In genomic region chr12:9334026-9334692, GRCh38 we compare ENCODE assay signal across 20 cellular contexts.
DNase-seq lines count a peak whose midpoint lies in the region; ATAC-seq, FAIRE-seq and TF ChIP-seq lines count a peak whose summit lies in the region.
"Had no signal": no experiment of that assay in that cellular context is flagged by ENCODE, and none has a peak within 500 bp of the region (broad histone marks: within the 10 kb centered on the region; RNA-seq: fewer than 3 reads in every experiment).

No MANE protein-coding gene starts in this region.

- TF ChIP-seq EP300 in HepG2 (IDR thresholded peaks at IDR 0.05; ENCODE audit: low read depth in 2 of 2, low read length in 2 of 2), result 0 out of 4 replicates have a peak, but pooled peaks of 1 of the 2 experiments have one; percentile 33
- no peak for TF ChIP-seq EP300 in HepG2 (CRISPR knock-in tag; IDR thresholded peaks at IDR 0.05; ENCODE audit: borderline replicate concordance)

- H3K36me3 ChIP-seq in HepG2 (replicated peaks in 1 of 2; ENCODE audit: control insufficient read depth in 1 of 2, insufficient read depth in 2 of 2, low read length in 2 of 2) (no peaks in the 10 kb centered on the region), right lobe of liver (no peaks in the 10 kb centered on the region), pancreas (no peaks in the 10 kb centered on the region)
- H3K36me3 ChIP-seq: esophagus muscularis mucosa, right atrium auricular region had no signal

- in situ Hi-C loops in HepG2 (cut with HindIII; ENCODE audit: extremely low pct_ligation_motif_present, low pct_unique_long_range_greater_than_20kb), result loop anchor here (25.0 kb wide), 1 partner anchor 128 kb away; no protein-coding TSS in a partner anchor
- in situ Hi-C loops in SK-MEL-5 (cut with HindIII; ENCODE audit: low pct_unique_long_range_greater_than_20kb, low sequenced_read_pairs), result no loop called here

- BruUV-seq in HepG2 (replicated peaks; lab: Mats Ljungman, UMichigan), result no TSS peak

- H3K9me3 ChIP-seq in HepG2 (ENCODE audit: low read length) (no peaks in the 10 kb centered on the region), right lobe of liver (no peaks in the 10 kb centered on the region), pancreas (no peaks in the 10 kb centered on the region)

- peak overlapping the region; percentile 48 for H3K27ac ChIP-seq in HepG2 (ENCODE audit: extremely low read length, insufficient read depth, low read length)
- no peak overlapping the region for H3K27ac ChIP-seq in right lobe of liver
- H3K27ac ChIP-seq in pancreas, result no peak overlapping the region
- H3K27ac ChIP-seq: coronary artery, esophagus muscularis mucosa, right atrium auricular region had no signal

- H4K20me1 ChIP-seq in HepG2 (ENCODE audit: insufficient read depth, low read length), result no peaks in the 10 kb centered on the region

- no peak overlapping the region for H3K9ac ChIP-seq in HepG2 (ENCODE audit: insufficient read depth, low read depth, low read length)

- POLR2A ChIA-PET in HepG2 (lab: Yijun Ruan, JAX), result interaction anchor here (1.0 to 1.5 kb wide), 3 partner anchors 9 to 218 kb away, joined by 4 to 5 read pairs (median 4); partner anchors contain the start of gene A2M

- H3K4me2 ChIP-seq in HepG2 (ENCODE audit: low read depth, low read length), result peak overlapping the region; percentile 26

- H2AFZ ChIP-seq in HepG2 (ENCODE audit: low read length), result no peak overlapping the region

- no peak overlapping the region for H3K4me3 Mint-ChIP-seq in type B pancreatic cell
- H3K4me3 Mint-ChIP-seq: activated CD8-positive, alpha-beta memory T cell treated with anti-CD3 and anti-CD28 coated beads, Interleukin-2, amount 10 ng/mL, durations not matched to agents 7 days and 5 days had no signal

- TF ChIP-seq CTCF in HepG2 (CRISPR knock-in tag; IDR thresholded peaks at IDR 0.05), result no peak
- no peak for TF ChIP-seq CTCF in right lobe of liver (IDR thresholded peaks at IDR 0.05)
- TF ChIP-seq CTCF in type B pancreatic cell (conservative IDR thresholded peaks at IDR 0.05), result no peak
- no peak for TF ChIP-seq CTCF in pancreas (IDR thresholded peaks at IDR 0.05)

- no peak for TF ChIP-seq RAD21 in HepG2 (CRISPR knock-in tag; IDR thresholded peaks at IDR 0.05)

- WGBS in HepG2 (ENCODE audit: low lambda C conversion rate), result 62% methylated on average over 12 of the region's 12 CpGs
- WGBS in right lobe of liver (ENCODE audit: insufficient coverage, low coverage, low lambda C conversion rate, missing lambda C conversion rate), result 82% methylated on average over 8 of the region's 12 CpGs
- WGBS in pancreas, 2 donors, result 78 to 84% methylated on average over 12 of the region's 12 CpGs

- H3K36me3 Mint-ChIP-seq in type B pancreatic cell, result peaks cover 22% of the 10 kb centered on the region

- intact Hi-C loops in HepG2 (cut with micrococcal nuclease; ENCODE audit: unreplicated experiment), result loop anchor here (5.0 kb wide), 1 partner anchor 373 kb away; no protein-coding TSS in a partner anchor
- intact Hi-C loops in right lobe of liver (cut with DNase I), result no loop called here
- intact Hi-C loops in pancreas (cut with DNase I), result loop anchor here in 2 of 3 donors (5.0 to 10.0 kb wide), 2 partner anchors 371 to 373 kb away; no protein-coding TSS in a partner anchor

- peaks cover 5% of the 10 kb centered on the region for H3K9me3 Mint-ChIP-seq in type B pancreatic cell

- peak; percentile 27 for DNase-seq in HepG2 (ENCODE audit: low spot score)
- no peak for DNase-seq in right lobe of liver
- DNase-seq in SK-MEL-5 (ENCODE audit: low read depth, low spot score), result peak; percentile 91
- DNase-seq in type B pancreatic cell (ENCODE audit: extremely low spot score, unreplicated experiment), result no peak
- DNase-seq in activated T-cell treated with anti-CD3 and anti-CD28 coated beads, Interleukin-2, amount 50 U/mL, for 1 hour, result no peak
- DNase-seq in pancreas, result no peak
- DNase-seq: activated CD4-positive, CD25-positive, alpha-beta regulatory T cell treated with anti-CD3 and anti-CD28 coated beads, Interleukin-2, amount 50 U/mL, for 72 hours; activated CD8-positive, alpha-beta memory T cell treated with anti-CD3 and anti-CD28 coated beads, Interleukin-2, amount 10 ng/mL, durations not matched to agents 7 days and 5 days; activated gamma-delta T cell treated with Interleukin-2 at 50 U/mL for 16 hours; Calu3; H7; left colon; RPMI8226; T-helper 1 cell had no signal

- H3K4me1 Mint-ChIP-seq in type B pancreatic cell (ENCODE audit: unreplicated experiment), result peaks cover 3% of the 10 kb centered on the region

- H3K79me2 ChIP-seq in HepG2 (ENCODE audit: insufficient read depth, low read length), result no peaks in the 10 kb centered on the region

- H3K27ac Mint-ChIP-seq in type B pancreatic cell, result peak overlapping the region; percentile 11
- H3K27ac Mint-ChIP-seq: activated CD8-positive, alpha-beta memory T cell treated with anti-CD3 and anti-CD28 coated beads, Interleukin-2, amount 10 ng/mL, durations not matched to agents 7 days and 5 days had no signal

- CTCF ChIA-PET in HepG2 (lab: Yijun Ruan, JAX; ENCODE audit: low intra/inter-chr PET ratio, low total read pairs), result no interaction called here

- ATAC-seq in HepG2 (peak; percentile 11; the same call in 1 of the 3 replicates), right lobe of liver (no peak), esophagus mucosa (peak; percentile 79), HG03457 (IDR thresholded peaks at IDR 0.05; ENCODE audit: unreplicated experiment) (no peak), pancreas (no peak)
- ATAC-seq: activated CD8-positive, alpha-beta memory T cell treated with anti-CD3 and anti-CD28 coated beads, Interleukin-2, amount 10 ng/mL, durations not matched to agents 7 days and 5 days; left colon had no signal

- H3K27me3 ChIP-seq in HepG2 (ENCODE audit: control insufficient read depth in 1 of 2, insufficient read depth in 2 of 2, low read length in 2 of 2), result no peaks in the 10 kb centered on the region
- no peaks in the 10 kb centered on the region for H3K27me3 ChIP-seq in right lobe of liver
- H3K27me3 ChIP-seq in pancreas, result no peaks in the 10 kb centered on the region
- H3K27me3 ChIP-seq: esophagus muscularis mucosa, right atrium auricular region had no signal

- TF ChIP-seq POLR2A in HepG2 (IDR thresholded peaks at IDR 0.05; ENCODE audit: insufficient read depth in 1 of 2, low read depth in 2 of 2, low read length in 2 of 2) (no peak), right lobe of liver (IDR thresholded peaks at IDR 0.05) (no peak)

- H3K27me3 Mint-ChIP-seq in type B pancreatic cell, result peaks cover 2% of the 10 kb centered on the region
- H3K27me3 Mint-ChIP-seq: activated CD8-positive, alpha-beta memory T cell treated with anti-CD3 and anti-CD28 coated beads, Interleukin-2, amount 10 ng/mL, durations not matched to agents 7 days and 5 days had no signal

- peak; percentile 66 for FAIRE-seq in HepG2 (lab: Jason Lieb, UNC)
- no peak for FAIRE-seq in pancreas (lab: Jason Lieb, UNC)
- FAIRE-seq: GM12891 had no signal

- H3K4me1 ChIP-seq in HepG2 (ENCODE audit: insufficient read depth, low read length) (peaks cover 53% of the 10 kb centered on the region), right lobe of liver (no peaks in the 10 kb centered on the region), pancreas (no peaks in the 10 kb centered on the region)
- H3K4me1 ChIP-seq: right atrium auricular region had no signal

- H3K4me3 ChIP-seq in HepG2 (replicated peaks in 1 of 3; ENCODE audit: insufficient read depth in 1 of 3, low read depth in 2 of 3, low read length in 3 of 3), result no peak overlapping the region
- H3K4me3 ChIP-seq in right lobe of liver, result no peak overlapping the region
- H3K4me3 ChIP-seq in pancreas, result no peak overlapping the region
- H3K4me3 ChIP-seq: coronary artery, esophagus muscularis mucosa, right atrium auricular region had no signal

TF ChIP-seq in HepG2, 621 proteins besides CTCF, POLR2A, EP300 and RAD21:
- TF ChIP-seq HNRNPUL1 (IDR thresholded peaks at IDR 0.05; ENCODE audit: low read depth, low read length) (no peak), NFYC (CRISPR knock-in tag; IDR thresholded peaks at IDR 0.05) (no peak), YEATS2 (CRISPR knock-in tag; IDR thresholded peaks at IDR 0.05; ENCODE audit: borderline replicate concordance) (peak; percentile 28; the same call in 1 of the 2 replicates), NFE2L2 (IDR thresholded peaks at IDR 0.05; ENCODE audit: low read length) (peak; percentile 84), MAFK (conservative IDR thresholded peaks at IDR 0.05 in 1 of 2, IDR thresholded peaks at IDR 0.05 in 1 of 2; ENCODE audit: low read length in 2 of 2) (peak in 1 of 2 experiments; percentile 38; a peak in 1 of 4 replicates), PAXIP1 (CRISPR knock-in tag; conservative IDR thresholded peaks at IDR 0.05) (0 out of 2 replicates have a peak, but pooled peaks have one; percentile 14)

Comparison
In these comparisons a context has a peak if more than half of its experiments do, and no peak if none do; other contexts are left out.
1. ATAC-seq: peak in HepG2 (single experiment) and esophagus mucosa (single experiment); none in right lobe of liver (0 of 4), HG03457 (single experiment) and pancreas (0 of 4).
2. DNase-seq: peak in HepG2 (single experiment) and SK-MEL-5 (single experiment); none in right lobe of liver (0 of 3), type B pancreatic cell (single experiment), activated T-cell treated with anti-CD3 and anti-CD28 coated beads, Interleukin-2, amount 50 U/mL, for 1 hour (single experiment) and pancreas (0 of 6).
3. intact Hi-C loops: an anchor here in HepG2 (5.0 kb wide) and pancreas (5.0 to 10.0 kb wide); none called in right lobe of liver.